Comparison of ENCODE assay signal across 7 cellular contexts in the genomic region with DNA sequence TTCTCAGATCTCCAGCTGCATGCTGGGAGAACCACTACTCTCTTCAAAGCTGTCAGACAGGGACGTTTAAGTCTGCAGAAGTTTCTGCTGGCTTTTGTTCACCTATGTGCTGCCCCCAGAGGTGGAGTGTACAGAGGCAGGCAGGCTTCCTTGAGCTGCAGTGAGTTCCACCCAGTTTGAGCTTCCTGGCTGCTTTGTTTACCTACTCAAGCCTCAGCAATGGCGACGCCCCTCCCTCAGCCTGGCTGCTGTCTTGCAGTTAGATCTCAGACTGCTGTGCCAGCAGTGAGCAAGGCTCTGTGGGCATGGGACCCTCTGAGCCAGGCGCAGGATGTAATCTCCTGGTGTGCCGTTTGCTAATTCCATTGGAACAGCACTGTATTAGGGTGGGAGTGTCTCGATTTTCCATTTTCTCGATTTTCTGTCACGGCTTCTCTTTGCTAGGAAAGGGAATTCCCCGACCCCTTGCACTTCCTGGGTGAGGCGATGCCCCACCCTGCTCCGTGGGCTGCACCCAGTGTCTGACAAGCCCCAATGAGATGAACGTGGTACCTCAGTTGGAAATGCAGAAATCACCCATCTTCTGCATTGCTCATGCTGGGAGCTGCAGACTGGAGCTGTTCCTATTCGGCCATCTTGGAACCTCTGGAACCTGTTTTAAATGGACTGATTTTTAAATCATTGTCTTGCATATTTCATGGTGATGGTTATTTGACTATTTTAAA.
DNase-seq lines count a peak whose midpoint lies in the region; ATAC-seq and TF ChIP-seq lines count a peak whose summit lies in the region.
"Not testable (repeated sequence)": the region's sequence is repeated elsewhere in the genome, so short reads cannot be mapped to it uniquely, and the experiment has no call there.

No MANE protein-coding gene starts in this region.

- peak in 1 of 2 donors; percentile 61 for ATAC-seq in naive B cell (ENCODE audit: low read depth in 2 of 2)

- peak; percentile 35 for DNase-seq in DMS153 treated with DMSO at 0.1 percent for 48 hours (lab: John Stamatoyannopoulos, UW; ENCODE audit: unreplicated experiment)
- DNase-seq in H9: peak; percentile 66
- DNase-seq in NCI-H1436 (lab: John Stamatoyannopoulos, UW): peak; percentile 40
- peak; percentile 94 for DNase-seq in NCI-H748 (lab: John Stamatoyannopoulos, UW; ENCODE audit: unreplicated experiment)
- DNase-seq in SIG-M5 treated with dmso at 0.1 percent for 504 hours (lab: John Stamatoyannopoulos, UW; ENCODE audit: unreplicated experiment): peak; percentile 33
- DNase-seq in activated T-cell treated with anti-CD3 and anti-CD28 coated beads, Interleukin-2, amount 50 U/mL, for 1 hour: peak; percentile 18
- peak; percentile 6 for DNase-seq in naive B cell

- not testable (repeated sequence) for H3K4ac ChIP-seq in H9 (ENCODE audit: low read depth, low read length)

- H3K4me1 Mint-ChIP-seq in H9: not testable (repeated sequence)
- H3K4me1 Mint-ChIP-seq in naive B cell: peaks cover 30 to 42% (median 34%) of the 10 kb centered on the region in 3 donors

- H3K18ac ChIP-seq in H9 (ENCODE audit: insufficient read length, low read depth, low read length): not testable (repeated sequence)

- H2BK120ac ChIP-seq in H9 (ENCODE audit: low read depth, low read length, poor library complexity, severe bottlenecking): not testable (repeated sequence)

- H2AFZ ChIP-seq in H9 (ENCODE audit: low read length): not testable (repeated sequence)

- not testable (repeated sequence) for H3K27me3 Mint-ChIP-seq in H9 (ENCODE audit: low read depth); naive B cell

- not testable (repeated sequence) for H3K4me2 ChIP-seq in H9 (ENCODE audit: insufficient read depth, insufficient read length, low read length)

- no CpG with 5 or more reads among the region's 13 CpGs for WGBS in H9 (ENCODE audit: extremely low coverage, insufficient read length, low lambda C conversion rate)

- not testable (repeated sequence) for H3K23ac ChIP-seq in H9 (ENCODE audit: insufficient read length, low read depth, low read length)

- H3K9me3 ChIP-seq in H9 (ENCODE audit: control insufficient read depth, low read depth, low read length): not testable (repeated sequence)

- not testable (repeated sequence) for H3K4me3 Mint-ChIP-seq in H9
- H3K4me3 Mint-ChIP-seq in naive B cell: peak overlapping the region in 4 of 8 donors; percentile 42 to 59 (median 56)

- not testable (repeated sequence) for H3K23me2 ChIP-seq in H9 (ENCODE audit: insufficient read length, low read depth, low read length, poor library complexity, severe bottlenecking)

- H3T11ph ChIP-seq in H9 (ENCODE audit: low read length): not testable (repeated sequence)

- not testable (repeated sequence) for H2AK5ac ChIP-seq in H9 (ENCODE audit: insufficient read length, low read length)

- H4K8ac ChIP-seq in H9 (replicated peaks; ENCODE audit: insufficient read length, low read depth, low read length): not testable (repeated sequence)

- H2BK12ac ChIP-seq in H9 (ENCODE audit: insufficient read length, low read depth, low read length): not testable (repeated sequence)

- H3K4me1 ChIP-seq in H9 (ENCODE audit: insufficient read depth, low read length): not testable (repeated sequence)

- H4K20me1 ChIP-seq in H9 (ENCODE audit: control insufficient read depth, insufficient read depth, insufficient read length): not testable (repeated sequence)

- not testable (repeated sequence) for H3K14ac ChIP-seq in H9 (ENCODE audit: insufficient read depth, low read length)

- not testable (repeated sequence) for H4K5ac ChIP-seq in H9 (ENCODE audit: insufficient read length, low read depth, low read length)

- H3K9me3 Mint-ChIP-seq in H9, naive B cell: not testable (repeated sequence)

- H2BK20ac ChIP-seq in H9 (ENCODE audit: low read depth, low read length, poor library complexity, severe bottlenecking): not testable (repeated sequence)

- not testable (repeated sequence) for H3K27me3 ChIP-seq in H9 (ENCODE audit: insufficient read depth, low read length)

- not testable (repeated sequence) for H3K56ac ChIP-seq in H9 (ENCODE audit: insufficient read length, low read depth, low read length)

- 0 out of 7 replicates have a peak overlapping the region, but pooled peaks of 1 of the 3 experiments have one; percentile 49 for H3K27ac Mint-ChIP-seq in H9
- H3K27ac Mint-ChIP-seq in naive B cell: peak overlapping the region in 2 of 6 donors; percentile 39 to 53

- peak; percentile 51; the same call in 2 of the 3 replicates for TF ChIP-seq CTCF in H9 (conservative IDR thresholded peaks at IDR 0.05)

- not testable (repeated sequence) for H3K79me1 ChIP-seq in H9 (ENCODE audit: insufficient read depth, low read depth, low read length, poor library complexity, severe bottlenecking)

- H2BK5ac ChIP-seq in H9 (ENCODE audit: insufficient read length, low read length): not testable (repeated sequence)

- H4K91ac ChIP-seq in H9 (ENCODE audit: insufficient read length, low read depth, low read length): not testable (repeated sequence)

- H2BK15ac ChIP-seq in H9 (ENCODE audit: low read depth, low read length): not testable (repeated sequence)

- H3K79me2 ChIP-seq in H9 (ENCODE audit: insufficient read depth, low read length): not testable (repeated sequence)

- H3K27ac ChIP-seq in H9 (ENCODE audit: insufficient read length, low read depth, low read length): not testable (repeated sequence)

- not testable (repeated sequence) for H3K9ac ChIP-seq in H9 (ENCODE audit: extremely low read depth, insufficient read length, low read length)

- not testable (repeated sequence) for H3K36me3 Mint-ChIP-seq in H9 (ENCODE audit: insufficient read depth in 1 of 3, low read depth in 3 of 3)
- peaks cover 13 to 20% of the 10 kb centered on the region in 2 donors for H3K36me3 Mint-ChIP-seq in naive B cell

Comparison
In these comparisons a context has a peak if more than half of its experiments do, and no peak if none do; other contexts are left out.
1. DNase-seq: peak in every context shown above with its lines; median percentile 94 in NCI-H748; 66 in H9; 40 in NCI-H1436; 35 in DMS153 treated with DMSO at 0.1 percent for 48 hours; 33 in SIG-M5 treated with dmso at 0.1 percent for 504 hours; 18 in activated T-cell treated with anti-CD3 and anti-CD28 coated beads, Interleukin-2, amount 50 U/mL, for 1 hour; 6 in naive B cell.